ENCODE assay signal across 11 cellular contexts in genomic region chr20:45359406-45360148, GRCh38. TPM values are rescaled to one million over a fixed set of nuclear protein-coding genes. Genes with fewer than 3 reads are reported as not detected.
DNase-seq lines count a peak whose midpoint lies in the region; ATAC-seq and TF ChIP-seq lines count a peak whose summit lies in the region.
"Had no signal": no experiment of that assay in that cellular context is flagged by ENCODE, and none has a peak within 500 bp of the region (broad histone marks: within the 10 kb centered on the region; RNA-seq: fewer than 3 reads in every experiment).

No MANE protein-coding gene starts in this region.

- ATAC-seq in Right ventricle myocardium superior (ENCODE audit: poor library complexity) (no peak), esophagus mucosa (peak; percentile 12), GM19467 (IDR thresholded peaks at IDR 0.05; ENCODE audit: unreplicated experiment) (no peak)

- CTCF ChIA-PET in CD8-positive, alpha-beta memory T cell (lab: Charles Lee) = interaction anchor here (1.0 to 7.8 kb wide), 5 partner anchors 15 to 411 kb away, joined by 3 to 167 read pairs (median 57); partner anchors contain the start of gene TP53TG5

- TF ChIP-seq CTCF in nephron (IDR thresholded peaks at IDR 0.05; ENCODE audit: unreplicated experiment in 3 of 3) = no peak

- no peaks in the 10 kb centered on the region for H3K9me3 Mint-ChIP-seq in nephron
- no peaks in the 10 kb centered on the region for H3K9me3 Mint-ChIP-seq in CD8-positive, alpha-beta memory T cell

- no peaks in the 10 kb centered on the region for H3K27me3 Mint-ChIP-seq in nephron (ENCODE audit: low read depth)
- H3K27me3 Mint-ChIP-seq in CD8-positive, alpha-beta memory T cell = peaks cover 0 to 1% of the 10 kb centered on the region in 2 donors

- H3K9me3 ChIP-seq in CD8-positive, alpha-beta memory T cell (ENCODE audit: low read length) = no peaks in the 10 kb centered on the region

- DNase-seq in cardiac septum (ENCODE audit: low spot score) = peak; percentile 60
- DNase-seq in Right ventricle myocardium superior = no peak
- DNase-seq in T-helper 2 cell = no peak
- no peak for DNase-seq in CD8-positive, alpha-beta memory T cell
- DNase-seq in D341Med (ENCODE audit: low spot score) = no peak
- DNase-seq: ACHN, activated gamma-delta T cell treated with Interleukin-2 at 50 U/mL for 16 hours, NCI-H2029 treated with DMSO at 0.1 percent for 48 hours had no signal

- no peak overlapping the region for H3K4me3 ChIP-seq in CD8-positive, alpha-beta memory T cell (ENCODE audit: low read length)

- H3K36me3 Mint-ChIP-seq in nephron (ENCODE audit: low read depth) = no peaks in the 10 kb centered on the region
- H3K36me3 Mint-ChIP-seq in CD8-positive, alpha-beta memory T cell = peaks cover 0 to 14% (median 2%) of the 10 kb centered on the region in 3 donors

- H3K4me1 Mint-ChIP-seq in nephron = peaks cover 28% of the 10 kb centered on the region
- H3K4me1 Mint-ChIP-seq in CD8-positive, alpha-beta memory T cell = peaks cover 27 to 44% (median 43%) of the 10 kb centered on the region in 3 donors

- H3K36me3 ChIP-seq in CD8-positive, alpha-beta memory T cell (ENCODE audit: insufficient read depth, low read length) = no peaks in the 10 kb centered on the region

- H3K27ac ChIP-seq in CD8-positive, alpha-beta memory T cell (ENCODE audit: low read depth, low read length) = no peak overlapping the region

- H3K27ac Mint-ChIP-seq in nephron = peak overlapping the region; percentile 76 to 90 (median 88)
- H3K27ac Mint-ChIP-seq in CD8-positive, alpha-beta memory T cell = no peak overlapping the region

- H3K4me1 ChIP-seq in CD8-positive, alpha-beta memory T cell (ENCODE audit: insufficient read depth, low read length) = peaks cover 12% of the 10 kb centered on the region

- peak overlapping the region in 1 of 3 experiments; percentile 63 for H3K4me3 Mint-ChIP-seq in nephron
- H3K4me3 Mint-ChIP-seq in CD8-positive, alpha-beta memory T cell = no peak overlapping the region

- no peaks in the 10 kb centered on the region for H3K27me3 ChIP-seq in CD8-positive, alpha-beta memory T cell (ENCODE audit: insufficient read depth, low read length, poor library complexity, severe bottlenecking)

- intact Hi-C loops in cardiac septum (cut with DNase I) (loop anchor here (5.0 kb wide), 1 partner anchor 48 kb away; the partner anchor contains the start of gene DBNDD2), Right ventricle myocardium superior (cut with DNase I) (loop anchor here (2.0 kb wide), 1 partner anchor 19 kb away; no protein-coding TSS in a partner anchor)

- POLR2A ChIA-PET in CD8-positive, alpha-beta memory T cell (lab: Charles Lee) = interaction anchor here (1.5 kb wide), 1 partner anchor 12 kb away, joined by 4 read pairs; the partner anchor contains the start of gene SDC4

RNA-seq across cellular contexts. Expression of gene SYS1, which starts 3.4 kb away (rescaled TPM):
- total RNA-seq in cardiac septum = 17.4 TPM
- 25.3 TPM for total RNA-seq in Right ventricle myocardium superior
- total RNA-seq in esophagus mucosa = 13.7 TPM
- total RNA-seq in CD8-positive, alpha-beta memory T cell = 10 to 100 TPM; 48.3 to 54.0 TPM
- 40.1 TPM for polyA plus RNA-seq in CD8-positive, alpha-beta memory T cell

RNA-seq across cellular contexts. Expression of gene SDC4, which starts 11.4 kb away (rescaled TPM):
- total RNA-seq in cardiac septum (100 TPM), Right ventricle myocardium superior (80.7 TPM), esophagus mucosa (99.1 TPM)
- 10 to 100 TPM; 91.3 to 98.1 TPM for total RNA-seq in CD8-positive, alpha-beta memory T cell
- 1.5 TPM for polyA plus RNA-seq in CD8-positive, alpha-beta memory T cell

RNA-seq across cellular contexts. Expression of gene TP53TG5, which starts 18.5 kb away (rescaled TPM):
- total RNA-seq in cardiac septum = 2.2 TPM
- total RNA-seq in Right ventricle myocardium superior = 1.2 TPM
- 0.36 TPM for total RNA-seq in esophagus mucosa
- total RNA-seq in CD8-positive, alpha-beta memory T cell = not detected
- not detected for polyA plus RNA-seq in CD8-positive, alpha-beta memory T cell

RNA-seq across cellular contexts. Expression of gene DBNDD2, which starts 48.5 kb away (rescaled TPM):
- total RNA-seq in cardiac septum (209 TPM), Right ventricle myocardium superior (350 TPM), esophagus mucosa (22.6 TPM)
- total RNA-seq in CD8-positive, alpha-beta memory T cell = 10 to 100 TPM; 11.3 to 12.6 TPM
- 15.2 TPM for polyA plus RNA-seq in CD8-positive, alpha-beta memory T cell

RNA-seq across cellular contexts. Expression of gene MATN4, which starts 51.5 kb away (rescaled TPM):
- total RNA-seq in cardiac septum (not detected), Right ventricle myocardium superior (not detected), esophagus mucosa (0.16 TPM)
- total RNA-seq in CD8-positive, alpha-beta memory T cell = under 1 TPM in 1 of 2 experiments, not detected in 1; 0.22 TPM
- polyA plus RNA-seq in CD8-positive, alpha-beta memory T cell = not detected

Comparison
In these comparisons a context has a peak if more than half of its experiments do, and no peak if none do; other contexts are left out.
1. H3K27ac Mint-ChIP-seq: peak in nephron (3 of 3); none in CD8-positive, alpha-beta memory T cell (0 of 8).